15 cellular contexts compared by ENCODE assay signal in genomic region chr6:157611406-157611805, GRCh38.
DNase-seq lines count a peak whose midpoint lies in the region; ATAC-seq and TF ChIP-seq lines count a peak whose summit lies in the region.
"Had no signal": no experiment of that assay in that cellular context is flagged by ENCODE, and none has a peak within 500 bp of the region (broad histone marks: within the 10 kb centered on the region; RNA-seq: fewer than 3 reads in every experiment).

No MANE protein-coding gene starts in this region.

- no peaks in the 10 kb centered on the region for H3F3A ChIP-seq in PC-3 (ENCODE audit: low read length, unreplicated experiment)

- H3K27me3 ChIP-seq in PC-3 (ENCODE audit: low read length): no peaks in the 10 kb centered on the region

- H3K4me1 ChIP-seq in PC-3 (ENCODE audit: insufficient read depth, low read length): peaks cover 38% of the 10 kb centered on the region

- H3K4me2 ChIP-seq in PC-3 (ENCODE audit: low read length): no peak overlapping the region

- 0 out of 2 replicates have a peak overlapping the region, but pooled peaks have one; percentile 99 for H3K27ac ChIP-seq in PC-3 (ENCODE audit: low read length)

- H3K79me2 ChIP-seq in PC-3 (ENCODE audit: low read length): no peaks in the 10 kb centered on the region

- H3K9ac ChIP-seq in PC-3 (ENCODE audit: low read length): no peak overlapping the region

- no peaks in the 10 kb centered on the region for H3K36me3 ChIP-seq in PC-3 (ENCODE audit: low read depth, low read length)

- no peaks in the 10 kb centered on the region for H3K9me3 Mint-ChIP-seq in stimulated activated naive CD8-positive, alpha-beta T cell treated with anti-CD3 and anti-CD28 coated beads, Interleukin-15, Interleukin-2, amounts not matched to agents 100 ng/mL and 50 ng/mL, for 24 hours
- H3K9me3 Mint-ChIP-seq: CD14-positive monocyte; CD8-positive, alpha-beta T cell; HFFc6 had no signal

- no peaks in the 10 kb centered on the region for H3K9me3 ChIP-seq in PC-3 (ENCODE audit: low read length)

- CTCF ChIA-PET in PC-3 (lab: Charles Lee): no interaction called here

- peaks cover 8% of the 10 kb centered on the region for H3K4me1 Mint-ChIP-seq in stimulated activated naive CD8-positive, alpha-beta T cell treated with anti-CD3 and anti-CD28 coated beads, Interleukin-15, Interleukin-2, amounts not matched to agents 100 ng/mL and 50 ng/mL, for 24 hours (ENCODE audit: low read depth)

- H3K9me2 ChIP-seq in PC-3 (replicated peaks; ENCODE audit: low read length): no peaks in the 10 kb centered on the region

- no peak for TF ChIP-seq CTCF in PC-3 (conservative IDR thresholded peaks at IDR 0.05; ENCODE audit: low read depth, low read length)

- H3K27me3 Mint-ChIP-seq in stimulated activated naive CD8-positive, alpha-beta T cell treated with anti-CD3 and anti-CD28 coated beads, Interleukin-15, Interleukin-2, amounts not matched to agents 100 ng/mL and 50 ng/mL, for 24 hours: no peaks in the 10 kb centered on the region

- ATAC-seq in stimulated activated naive CD8-positive, alpha-beta T cell treated with anti-CD3 and anti-CD28 coated beads, Interleukin-15, Interleukin-2, amounts not matched to agents 100 U/mL and 50 U/mL, for 24 hours: no peak
- ATAC-seq in PC-3: no peak
- ATAC-seq: CD8-positive, alpha-beta T cell; HepG2 had no signal

- H4K20me1 ChIP-seq in PC-3 (ENCODE audit: low read length): no peaks in the 10 kb centered on the region

- H3K36me3 Mint-ChIP-seq in stimulated activated naive CD8-positive, alpha-beta T cell treated with anti-CD3 and anti-CD28 coated beads, Interleukin-15, Interleukin-2, amounts not matched to agents 100 ng/mL and 50 ng/mL, for 24 hours (ENCODE audit: low read depth): no peaks in the 10 kb centered on the region
- H3K36me3 Mint-ChIP-seq: CD8-positive, alpha-beta T cell had no signal

- DNase-seq in stimulated activated naive CD8-positive, alpha-beta T cell treated with anti-CD3 and anti-CD28 coated beads, Interleukin-15, Interleukin-2, amounts not matched to agents 100 U/mL and 50 U/mL, for 24 hours: no peak
- DNase-seq in PC-3 (no peak), mesenteric fat pad (ENCODE audit: low spot score) (peak; percentile 45), NCI-H2196 (lab: John Stamatoyannopoulos, UW; ENCODE audit: unreplicated experiment) (no peak), NCI-H128 (lab: John Stamatoyannopoulos, UW; ENCODE audit: unreplicated experiment) (no peak), HuH-7.5 (ENCODE audit: low spot score) (no peak)
- DNase-seq: CD8-positive, alpha-beta T cell; COR-L47; DND-41; GF-D8; HCEC 1CT; HFFc6 had no signal

- H3K4me3 Mint-ChIP-seq in stimulated activated naive CD8-positive, alpha-beta T cell treated with anti-CD3 and anti-CD28 coated beads, Interleukin-15, Interleukin-2, amounts not matched to agents 100 ng/mL and 50 ng/mL, for 24 hours: no peak overlapping the region
- H3K4me3 Mint-ChIP-seq: CD14-positive monocyte; CD8-positive, alpha-beta T cell; HFFc6 had no signal

- H3K4me3 ChIP-seq in PC-3 (ENCODE audit: low read length): no peak overlapping the region

- POLR2A ChIA-PET in PC-3 (lab: Charles Lee; ENCODE audit: unreplicated experiment): no interaction called here

- intact Hi-C loops in PC-3 (cut with micrococcal nuclease): loop anchor here (5.0 to 10.0 kb wide), 2 partner anchors 77 to 146 kb away; no protein-coding TSS in a partner anchor

- no peak overlapping the region for H2AFZ ChIP-seq in PC-3 (ENCODE audit: low read length)

- no TSS peak for BruUV-seq in PC-3 (replicated peaks; lab: Mats Ljungman, UMichigan)

- peak overlapping the region; percentile 33 for H3K27ac Mint-ChIP-seq in stimulated activated naive CD8-positive, alpha-beta T cell treated with anti-CD3 and anti-CD28 coated beads, Interleukin-15, Interleukin-2, amounts not matched to agents 100 ng/mL and 50 ng/mL, for 24 hours
- H3K27ac Mint-ChIP-seq: CD8-positive, alpha-beta T cell had no signal
